ENCODE assay signal across 22 cellular contexts in genomic region chr1:72648465-72648864, GRCh38.
DNase-seq lines count a peak whose midpoint lies in the region; ATAC-seq, FAIRE-seq and TF ChIP-seq lines count a peak whose summit lies in the region.
"Had no signal": no experiment of that assay in that cellular context is flagged by ENCODE, and none has a peak within 500 bp of the region (broad histone marks: within the 10 kb centered on the region; RNA-seq: fewer than 3 reads in every experiment).

No MANE protein-coding gene starts in this region.

- H3K9me2 ChIP-seq in hepatocyte (replicated peaks; ENCODE audit: insufficient read depth) = no peaks in the 10 kb centered on the region

- intact Hi-C loops in kidney (cut with DNase I) (no loop called here), sciatic nerve (cut with DNase I) (no loop called here)

- no peaks in the 10 kb centered on the region for H3K27me3 Mint-ChIP-seq in stimulated activated memory B cell treated with anti-CD40 and anti-IgM and Interleukin-4, amounts not matched to agents 10 μg/mL and 1 μg/mL and 100 μg/mL, for 72 hours
- H3K27me3 Mint-ChIP-seq: CD4-positive, alpha-beta memory T cell had no signal

- DNase-seq in RWPE2 (ENCODE audit: low spot score) (peak; percentile 34), kidney (peak; percentile 39), sciatic nerve (ENCODE audit: low spot score) (no peak), ACHN (no peak), hepatocyte (ENCODE audit: low spot score) (no peak), amniotic stem cell (lab: John Stamatoyannopoulos, UW) (no peak)
- DNase-seq: 8988T; C1 segment of cervical spinal cord; Calu3; CD4-positive, alpha-beta memory T cell; COR-L47; DMS53; DMS79 treated with DMSO at 0.1 percent for 48 hours; GM23248; H7; HCEC 1CT had no signal

- no peak overlapping the region for H3K9ac ChIP-seq in kidney (ENCODE audit: low read length in 2 of 2)
- H3K9ac ChIP-seq: GM23248 had no signal

- no peak for ATAC-seq in RWPE2 (ENCODE audit: low read depth)
- peak; percentile 26 for ATAC-seq in sciatic nerve
- ATAC-seq in stimulated activated memory B cell treated with anti-CD40 and anti-IgM and Interleukin-4, amounts not matched to agents 10 μg/mL and 1 μg/mL and 100 μg/mL, for 72 hours = peak; percentile 21
- no peak for ATAC-seq in HG02759 (IDR thresholded peaks at IDR 0.05; ENCODE audit: unreplicated experiment)
- ATAC-seq: A549 had no signal

- H4K20me1 ChIP-seq in hepatocyte (ENCODE audit: insufficient read depth, poor library complexity, severe bottlenecking) = no peaks in the 10 kb centered on the region

- TF ChIP-seq CTCF in RWPE2 (IDR thresholded peaks at IDR 0.05; ENCODE audit: poor library complexity, severe bottlenecking) = no peak
- no peak for TF ChIP-seq CTCF in kidney (IDR thresholded peaks at IDR 0.05; ENCODE audit: borderline replicate concordance, extremely low read depth, insufficient read depth)
- no peak for TF ChIP-seq CTCF in hepatocyte (IDR thresholded peaks at IDR 0.05; ENCODE audit: poor library complexity)

- in situ Hi-C loops in ACHN (cut with HindIII; ENCODE audit: low pct_ligation_motif_present, low pct_unique_long_range_greater_than_20kb, low sequenced_read_pairs) = no loop called here

- no peak overlapping the region for H2AFZ ChIP-seq in hepatocyte
- H2AFZ ChIP-seq: GM23248 had no signal

- no peaks in the 10 kb centered on the region for H3K79me2 ChIP-seq in hepatocyte

- H3K27ac Mint-ChIP-seq in stimulated activated memory B cell treated with anti-CD40 and anti-IgM and Interleukin-4, amounts not matched to agents 10 μg/mL and 1 μg/mL and 100 μg/mL, for 72 hours = no peak overlapping the region
- H3K27ac Mint-ChIP-seq: CD4-positive, alpha-beta memory T cell had no signal

- no peaks in the 10 kb centered on the region for H3K9me3 ChIP-seq in RWPE2 (ENCODE audit: severe bottlenecking)
- H3K9me3 ChIP-seq in kidney (ENCODE audit: control insufficient read depth in 1 of 2, low read length in 2 of 2) = no peaks in the 10 kb centered on the region
- no peaks in the 10 kb centered on the region for H3K9me3 ChIP-seq in hepatocyte (ENCODE audit: low read depth)
- H3K9me3 ChIP-seq: A549 had no signal

- H3K27ac ChIP-seq in RWPE2 (ENCODE audit: poor library complexity, severe bottlenecking) (no peak overlapping the region), kidney (ENCODE audit: low read depth in 2 of 2, low read length in 2 of 2) (no peak overlapping the region), hepatocyte (no peak overlapping the region)
- H3K27ac ChIP-seq: A549, GM23248 had no signal

- H3K4me1 Mint-ChIP-seq in stimulated activated memory B cell treated with anti-CD40 and anti-IgM and Interleukin-4, amounts not matched to agents 10 μg/mL and 1 μg/mL and 100 μg/mL, for 72 hours = no peaks in the 10 kb centered on the region
- H3K4me1 Mint-ChIP-seq: CD4-positive, alpha-beta memory T cell had no signal

- no peak overlapping the region for H3K4me3 ChIP-seq in RWPE2 (ENCODE audit: severe bottlenecking)
- H3K4me3 ChIP-seq in kidney (ENCODE audit: low read length in 2 of 2) = no peak overlapping the region
- no peak overlapping the region for H3K4me3 ChIP-seq in hepatocyte
- H3K4me3 ChIP-seq: A549, GM23248 had no signal

- no peak overlapping the region for H3K4me3 Mint-ChIP-seq in stimulated activated memory B cell treated with anti-CD40 and anti-IgM and Interleukin-4, amounts not matched to agents 10 μg/mL and 1 μg/mL and 100 μg/mL, for 72 hours
- H3K4me3 Mint-ChIP-seq: CD4-positive, alpha-beta memory T cell had no signal

- 66% methylated on average over 5 of the region's 5 CpGs for WGBS in hepatocyte (ENCODE audit: low lambda C conversion rate, missing lambda C conversion rate)

- H3K36me3 ChIP-seq in RWPE2 (ENCODE audit: low read depth) (no peaks in the 10 kb centered on the region), kidney (ENCODE audit: control insufficient read depth in 1 of 2, insufficient read depth in 2 of 2, low read length in 2 of 2) (no peaks in the 10 kb centered on the region), hepatocyte (replicated peaks; ENCODE audit: insufficient read depth, low read depth) (no peaks in the 10 kb centered on the region)

- H3K4me2 ChIP-seq in hepatocyte = no peak overlapping the region
- H3K4me2 ChIP-seq: A549 had no signal

- H3K27me3 ChIP-seq in RWPE2 (ENCODE audit: insufficient read depth, poor library complexity, severe bottlenecking) = no peaks in the 10 kb centered on the region
- no peaks in the 10 kb centered on the region for H3K27me3 ChIP-seq in hepatocyte

- H3K9me3 Mint-ChIP-seq in stimulated activated memory B cell treated with anti-CD40 and anti-IgM and Interleukin-4, amounts not matched to agents 10 μg/mL and 1 μg/mL and 100 μg/mL, for 72 hours = peaks cover 2% of the 10 kb centered on the region

- no peaks in the 10 kb centered on the region for H3K36me3 Mint-ChIP-seq in stimulated activated memory B cell treated with anti-CD40 and anti-IgM and Interleukin-4, amounts not matched to agents 10 μg/mL and 1 μg/mL and 100 μg/mL, for 72 hours
- H3K36me3 Mint-ChIP-seq: CD4-positive, alpha-beta memory T cell had no signal

- no peak for FAIRE-seq in kidney (lab: Jason Lieb, UNC)
- FAIRE-seq: A549, G401.6, GM12892, H1 had no signal

- H3K4me1 ChIP-seq in RWPE2 (ENCODE audit: insufficient read depth, poor library complexity, severe bottlenecking) (no peaks in the 10 kb centered on the region), kidney (ENCODE audit: control insufficient read depth in 1 of 2, insufficient read depth in 1 of 2, low read depth in 1 of 2, low read length in 2 of 2) (no peaks in the 10 kb centered on the region), hepatocyte (ENCODE audit: insufficient read depth) (no peaks in the 10 kb centered on the region)
- H3K4me1 ChIP-seq: A549 had no signal

Comparison
In these comparisons a context has a peak if more than half of its experiments do, and no peak if none do; other contexts are left out.
1. ATAC-seq: peak in sciatic nerve (single experiment) and stimulated activated memory B cell treated with anti-CD40 and anti-IgM and Interleukin-4, amounts not matched to agents 10 μg/mL and 1 μg/mL and 100 μg/mL, for 72 hours (single experiment); none in RWPE2 (single experiment) and HG02759 (single experiment).
2. DNase-seq: peak in RWPE2 (single experiment) and kidney (single experiment); none in sciatic nerve (single experiment), ACHN (single experiment), hepatocyte (single experiment) and amniotic stem cell (single experiment).